ENCODE assay signal across 12 cellular contexts in the genomic region with DNA sequence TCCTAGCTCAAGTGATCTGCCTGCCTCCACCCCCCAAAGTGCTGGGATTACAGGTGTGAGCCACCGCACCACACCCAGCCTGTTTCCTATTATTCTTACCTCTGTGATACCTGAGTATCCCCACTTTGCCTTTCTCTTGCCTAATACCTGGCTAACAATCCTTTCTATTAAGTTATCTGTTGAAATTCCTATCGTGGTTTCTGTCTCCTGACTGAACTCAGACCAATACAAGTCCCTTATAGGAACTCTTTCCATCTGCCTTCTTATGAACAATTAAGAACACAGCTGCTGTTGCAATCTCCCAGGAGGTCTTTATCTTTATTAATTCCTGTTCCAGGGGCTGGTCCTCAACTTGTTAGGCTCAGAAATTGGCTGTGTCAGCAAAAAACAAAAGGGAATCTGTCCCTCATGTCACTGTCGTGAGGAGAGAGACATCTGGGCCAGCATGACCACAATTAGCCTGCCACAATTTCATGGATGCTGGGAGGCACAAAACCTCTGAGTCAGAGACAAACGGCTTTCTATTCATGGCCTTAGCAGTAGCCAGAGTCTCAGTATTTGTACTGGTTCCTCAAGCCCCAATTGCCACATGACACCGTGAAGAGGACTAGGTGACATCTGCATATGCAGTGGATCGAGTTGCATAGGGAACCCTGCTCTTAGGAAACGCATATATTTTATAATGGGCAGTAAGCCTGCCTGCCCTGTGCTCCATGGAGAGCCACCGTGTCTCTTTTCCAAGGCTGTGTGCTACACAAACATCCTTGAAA. TPM values are rescaled to one million over a fixed set of nuclear protein-coding genes. Genes with fewer than 3 reads are reported as not detected.
A peak's percentile ranks its signal among the peaks of the same experiment; 100 is the strongest.
DNase-seq lines count a peak whose midpoint lies in the region; ATAC-seq and TF ChIP-seq lines count a peak whose summit lies in the region.
"Had no signal": no experiment of that assay in that cellular context is flagged by ENCODE, and none has a peak within 500 bp of the region (broad histone marks: within the 10 kb centered on the region; RNA-seq: fewer than 3 reads in every experiment).

No MANE protein-coding gene starts in this region.

- H3K27ac Mint-ChIP-seq in endothelial cell (ENCODE audit: unreplicated experiment) = peak overlapping the region; percentile 65
- H3K27ac Mint-ChIP-seq: naive B cell had no signal

- no peaks in the 10 kb centered on the region for H3K9me3 Mint-ChIP-seq in endothelial cell (ENCODE audit: unreplicated experiment)
- H3K9me3 Mint-ChIP-seq: naive B cell had no signal

- H3K9ac ChIP-seq in NT2/D1 (ENCODE audit: insufficient read length, low read depth) = no peak overlapping the region

- no peaks in the 10 kb centered on the region for H3K9me3 ChIP-seq in NT2/D1 (ENCODE audit: insufficient read depth, low read length)
- H3K9me3 ChIP-seq in esophagus muscularis mucosa = no peaks in the 10 kb centered on the region

- 79% methylated on average over 8 of the region's 8 CpGs for WGBS in esophagus muscularis mucosa

- no peak for ATAC-seq in HG02623 (IDR thresholded peaks at IDR 0.05; ENCODE audit: unreplicated experiment)

- peak; percentile 37 for DNase-seq in DMS153 (lab: John Stamatoyannopoulos, UW)
- no peak for DNase-seq in DMS153 treated with DMSO at 0.1 percent for 48 hours (lab: John Stamatoyannopoulos, UW; ENCODE audit: unreplicated experiment)
- peak; percentile 20 for DNase-seq in NT2/D1 (ENCODE audit: low read depth, low spot score)
- no peak for DNase-seq in endothelial cell (ENCODE audit: low spot score)
- peak; percentile 58 for DNase-seq in renal cortical epithelial cell (ENCODE audit: low read depth)
- no peak for DNase-seq in HuH-7 (ENCODE audit: low spot score)
- DNase-seq in esophagus muscularis mucosa (ENCODE audit: extremely low spot score) = no peak
- DNase-seq: activated T-cell treated with anti-CD3 and anti-CD28 coated beads, Interleukin-2, amount 50 U/mL, for 1 hour; naive B cell; stimulated activated CD4-positive, alpha-beta T cell treated with anti-CD3 and anti-CD28 coated beads, Interleukin-2, amount 100 ng/mL, for 48 hours had no signal

- TF ChIP-seq CTCF in endothelial cell (IDR thresholded peaks at IDR 0.05; ENCODE audit: unreplicated experiment) (no peak), esophagus muscularis mucosa (IDR thresholded peaks at IDR 0.05) (no peak)

- H3K36me3 ChIP-seq in NT2/D1 (ENCODE audit: insufficient read depth, insufficient read length, low read length) (no peaks in the 10 kb centered on the region), esophagus muscularis mucosa (no peaks in the 10 kb centered on the region)

- peaks cover 61% of the 10 kb centered on the region for H3K4me1 Mint-ChIP-seq in endothelial cell (ENCODE audit: unreplicated experiment)
- H3K4me1 Mint-ChIP-seq: naive B cell had no signal

- TF ChIP-seq EP300 in esophagus muscularis mucosa (IDR thresholded peaks at IDR 0.05) = no peak

- H3K27me3 ChIP-seq in NT2/D1 (ENCODE audit: insufficient read depth, insufficient read length) (no peaks in the 10 kb centered on the region), esophagus muscularis mucosa (no peaks in the 10 kb centered on the region)

- H3K27ac ChIP-seq in esophagus muscularis mucosa (replicated peaks in 1 of 4) = peak overlapping the region in 1 of 4 donors; percentile 13
- H3K27ac ChIP-seq: 22Rv1 had no signal

- H3K4me3 Mint-ChIP-seq in endothelial cell (ENCODE audit: unreplicated experiment) = no peak overlapping the region
- H3K4me3 Mint-ChIP-seq: naive B cell had no signal

- intact Hi-C loops in esophagus muscularis mucosa (cut with DNase I) = no loop called here

- H3K4me1 ChIP-seq in NT2/D1 (ENCODE audit: insufficient read depth, insufficient read length) = no peaks in the 10 kb centered on the region
- H3K4me1 ChIP-seq in esophagus muscularis mucosa = peaks cover 23 to 34% (median 31%) of the 10 kb centered on the region in 4 donors

- TF ChIP-seq POLR2A in esophagus muscularis mucosa (IDR thresholded peaks at IDR 0.05; ENCODE audit: low read depth) = no peak

- H3K27me3 Mint-ChIP-seq in endothelial cell (ENCODE audit: unreplicated experiment) = no peaks in the 10 kb centered on the region

- H3K4me3 ChIP-seq in NT2/D1 (ENCODE audit: insufficient read length, low read depth) (no peak overlapping the region), esophagus muscularis mucosa (no peak overlapping the region)

- peaks cover 7% of the 10 kb centered on the region for H3K36me3 Mint-ChIP-seq in endothelial cell (ENCODE audit: low read depth, unreplicated experiment)
- H3K36me3 Mint-ChIP-seq: naive B cell had no signal

RNA-seq across cellular contexts. Expression of gene NUFIP1, which starts 58.2 kb away (rescaled TPM):
- total RNA-seq in endothelial cell (ENCODE audit: unreplicated experiment) = 7.0 TPM
- 2.6 and 5.2 TPM in 2 replicates for total RNA-seq in renal cortical epithelial cell
- 1 to 10 TPM; 3.3 to 4.2 (median 3.9) TPM for total RNA-seq in esophagus muscularis mucosa

RNA-seq across cellular contexts. Expression of gene GPALPP1, which starts 58.2 kb away (rescaled TPM):
- total RNA-seq in endothelial cell (ENCODE audit: unreplicated experiment) (26.1 TPM), renal cortical epithelial cell (22.1 and 32.5 TPM in 2 replicates), esophagus muscularis mucosa (10 to 100 TPM; 19.0 to 27.4 (median 23.9) TPM)

Comparison
In these comparisons a context has a peak if more than half of its experiments do, and no peak if none do; other contexts are left out.
1. DNase-seq: peak in DMS153 (single experiment), NT2/D1 (single experiment) and renal cortical epithelial cell (single experiment); none in DMS153 treated with DMSO at 0.1 percent for 48 hours (single experiment), endothelial cell (single experiment), HuH-7 (single experiment) and esophagus muscularis mucosa (single experiment).